25 cellular contexts compared by ENCODE assay signal in genomic region chr2:109711230-109712125, GRCh38.
DNase-seq lines count a peak whose midpoint lies in the region; TF ChIP-seq lines count a peak whose summit lies in the region.
"Had no signal": no experiment of that assay in that cellular context is flagged by ENCODE, and none has a peak within 500 bp of the region (broad histone marks: within the 10 kb centered on the region; RNA-seq: fewer than 3 reads in every experiment).

No MANE protein-coding gene starts in this region.

- no peaks in the 10 kb centered on the region for H3K36me3 ChIP-seq in neuronal stem cell (replicated peaks in 1 of 2; ENCODE audit: control insufficient read depth in 2 of 2, insufficient read depth in 2 of 2, low read length in 2 of 2)
- H3K36me3 ChIP-seq: neutrophil had no signal

- H3K4me2 ChIP-seq in neuronal stem cell (ENCODE audit: insufficient read depth, low read length, poor library complexity, severe bottlenecking): no peak overlapping the region
- H3K4me2 ChIP-seq: SK-N-SH had no signal

- no peak overlapping the region for H2BK5ac ChIP-seq in neuronal stem cell (ENCODE audit: low read length)

- no peak overlapping the region for H3K4ac ChIP-seq in neuronal stem cell (ENCODE audit: low read length)

- H3K4me3 ChIP-seq in GM12865 (ENCODE audit: low read depth, low read length) (no peak overlapping the region), neuronal stem cell (ENCODE audit: low read length in 2 of 2) (no peak overlapping the region)
- H3K4me3 ChIP-seq: lung, psoas muscle had no signal

- H3K27ac ChIP-seq in neuronal stem cell (replicated peaks; ENCODE audit: low read length): no peak overlapping the region
- H3K27ac ChIP-seq: 22Rv1, neutrophil, psoas muscle had no signal

- H3K9me3 ChIP-seq in neuronal stem cell (replicated peaks in 1 of 2; ENCODE audit: control insufficient read depth in 2 of 2, insufficient read depth in 1 of 2, low read depth in 1 of 2, low read length in 2 of 2): no peaks in the 10 kb centered on the region
- H3K9me3 ChIP-seq: neutrophil, psoas muscle, SK-N-SH had no signal

- no peak overlapping the region for H4K91ac ChIP-seq in neuronal stem cell (ENCODE audit: low read depth, low read length, poor library complexity)

- H2BK120ac ChIP-seq in neuronal stem cell (ENCODE audit: low read depth, low read length): no peak overlapping the region

- H3K27me3 ChIP-seq in neuronal stem cell (ENCODE audit: control insufficient read depth in 3 of 3, insufficient read depth in 3 of 3, low read depth in 1 of 3, low read length in 3 of 3): no peaks in the 10 kb centered on the region
- H3K27me3 ChIP-seq: neutrophil had no signal

- H3K18ac ChIP-seq in neuronal stem cell (ENCODE audit: low read length): peak overlapping the region; percentile 73

- H3K23ac ChIP-seq in neuronal stem cell (ENCODE audit: low read depth, low read length, poor library complexity): peak overlapping the region; percentile 26

- DNase-seq in DMS 273 (lab: John Stamatoyannopoulos, UW; ENCODE audit: unreplicated experiment) (peak; percentile 21), DMS 273 treated with DMSO at 0.1 percent for 48 hours (lab: John Stamatoyannopoulos, UW) (no peak), GM12865 (ENCODE audit: low read depth) (peak; percentile 27), dermis microvascular lymphatic vessel endothelial cell (ENCODE audit: low read depth in 2 of 2) (peak; percentile 31 to 33), neuronal stem cell (ENCODE audit: low spot score) (no peak), OCI-M2 (lab: John Stamatoyannopoulos, UW; ENCODE audit: unreplicated experiment) (no peak), GF-D8 (lab: John Stamatoyannopoulos, UW) (no peak), NOMO-1 treated with dmso at 0.1 percent for 144 hours (lab: John Stamatoyannopoulos, UW; ENCODE audit: unreplicated experiment) (no peak)
- DNase-seq: activated CD4-positive, alpha-beta T cell treated with anti-CD3 and anti-CD28 coated beads, Interleukin-2, amount 10 ng/mL, durations not matched to agents 24 days and 14 days; activated naive CD4-positive, alpha-beta T cell treated with anti-CD3 and anti-CD28 coated beads, Interleukin-2, amount 10 ng/mL, durations not matched to agents 7 days and 5 days; activated T-cell treated with anti-CD3 and anti-CD28 coated beads, Interleukin-2, amount 50 U/mL, for 72 hours; amygdala; cortex of kidney; DND-41; H7; kidney; NCI-H1105 treated with DMSO at 0.1 percent for 48 hours; NCI-H2081 treated with DMSO at 0.1 percent for 48 hours; NCI-H526; psoas muscle; RPMI8226; SK-N-SH had no signal

- H2BK15ac ChIP-seq in neuronal stem cell (ENCODE audit: low read length): no peak overlapping the region

- WGBS in neuronal stem cell (ENCODE audit: extremely low coverage in 2 of 2, insufficient read length in 2 of 2, insufficient replicate concordance in 1 of 2), 2 donors: 100% methylated on average over 2 of the region's 11 CpGs; no CpG with 5 or more reads in 1 of the 2 donors

- H4K8ac ChIP-seq in neuronal stem cell (ENCODE audit: low read depth, low read length): no peak overlapping the region

- H3K14ac ChIP-seq in neuronal stem cell (ENCODE audit: low read length): no peak overlapping the region

- no peak overlapping the region for H2BK12ac ChIP-seq in neuronal stem cell (ENCODE audit: low read length)

- H3K9ac ChIP-seq in neuronal stem cell (ENCODE audit: low read depth, low read length, poor library complexity): no peak overlapping the region
- H3K9ac ChIP-seq: SK-N-SH had no signal

- peak overlapping the region; percentile 30 for H2AK5ac ChIP-seq in neuronal stem cell (ENCODE audit: low read depth, low read length)

- no peaks in the 10 kb centered on the region for H3K79me1 ChIP-seq in neuronal stem cell (ENCODE audit: low read depth, low read length)

- peaks cover 0 to 5% of the 10 kb centered on the region in 2 donors for H3K4me1 ChIP-seq in neuronal stem cell (ENCODE audit: control insufficient read depth in 2 of 2, insufficient read depth in 1 of 2, low read depth in 1 of 2, low read length in 2 of 2)
- H3K4me1 ChIP-seq: psoas muscle had no signal

- H2AFZ ChIP-seq in neuronal stem cell (ENCODE audit: low read length): peak overlapping the region; percentile 83

- no peak for TF ChIP-seq CTCF in GM12865 (IDR thresholded peaks at IDR 0.05; ENCODE audit: insufficient read depth, low read depth, low read length, missing control alignments)

Comparison
In these comparisons a context has a peak if more than half of its experiments do, and no peak if none do; other contexts are left out.
1. DNase-seq: peak in DMS 273 (single experiment), GM12865 (single experiment) and dermis microvascular lymphatic vessel endothelial cell (2 of 2); none in DMS 273 treated with DMSO at 0.1 percent for 48 hours (single experiment), neuronal stem cell (single experiment), OCI-M2 (single experiment), GF-D8 (single experiment) and NOMO-1 treated with dmso at 0.1 percent for 144 hours (single experiment).